Comparison of ENCODE assay signal across 8 cellular contexts in the genomic region with DNA sequence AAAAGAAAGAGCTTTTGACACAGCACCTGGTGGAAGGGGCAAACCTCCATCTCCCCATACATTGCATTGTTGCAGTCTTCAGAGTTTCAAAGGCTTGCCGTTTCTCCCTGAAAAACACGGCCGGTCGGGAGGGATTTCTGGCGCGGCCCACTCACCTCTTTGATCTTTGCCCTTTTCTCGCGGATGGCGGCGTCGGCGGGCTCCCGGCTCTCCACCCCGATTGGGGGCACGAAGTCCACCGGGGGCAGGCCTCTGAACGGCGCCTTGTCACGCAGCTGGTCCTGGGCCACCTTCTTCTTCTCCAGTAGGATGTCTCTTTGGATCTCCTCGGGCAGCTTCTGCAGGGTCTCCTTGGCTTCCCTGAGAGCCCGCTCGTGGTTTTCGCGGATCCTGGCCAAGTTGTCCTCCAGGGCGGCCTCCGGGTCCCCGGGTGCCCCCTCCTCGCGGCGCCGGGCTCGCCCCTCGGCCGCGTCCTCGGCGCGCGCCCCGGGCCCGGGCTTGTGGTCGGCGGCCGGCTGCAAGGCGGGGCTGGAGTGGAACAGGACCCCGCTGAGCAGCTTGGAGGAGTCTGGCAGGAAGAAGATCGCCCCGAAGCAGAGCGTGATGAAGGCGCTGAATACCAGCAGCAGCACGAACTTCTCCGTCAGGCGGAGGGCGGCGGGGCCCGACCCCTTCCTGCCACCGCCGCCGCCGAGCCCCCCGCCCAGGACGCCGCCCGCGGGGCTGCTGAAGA. TPM values are rescaled to one million over a fixed set of nuclear protein-coding genes. Genes with fewer than 3 reads are reported as not detected.
DNase-seq lines count a peak whose midpoint lies in the region; ATAC-seq, FAIRE-seq and TF ChIP-seq lines count a peak whose summit lies in the region.

No MANE protein-coding gene starts in this region.

- peak overlapping the region; percentile 90 to 94 for H3K4me3 ChIP-seq in foreskin fibroblast (ENCODE audit: low read depth in 1 of 2, low read length in 2 of 2)
- H3K4me3 ChIP-seq in pancreas: peak overlapping the region; percentile 90 to 97 (median 95)

- H3K4me1 ChIP-seq in pancreas: peaks cover 11 to 25% (median 18%) of the 10 kb centered on the region in 3 donors

- no peak for TF ChIP-seq CTCF in CD4-positive, alpha-beta T cell (IDR thresholded peaks at IDR 0.05)
- TF ChIP-seq CTCF in foreskin fibroblast (IDR thresholded peaks at IDR 0.05; ENCODE audit: low read depth, low read length) (no peak), pancreas (IDR thresholded peaks at IDR 0.05) (no peak)

- H3K4me3 Mint-ChIP-seq in CD4-positive, alpha-beta T cell: peak overlapping the region; percentile 97
- H3K4me3 Mint-ChIP-seq in activated T-helper 1 cell treated with anti-CD3 and anti-CD28 coated beads, Interleukin-12 subunit alpha, Interleukin-12 subunit beta, Interleukin-2, Interleukin-4 antibody, amounts not matched to agents 30 ng/mL and 10 ng/mL and 1 ng/mL, durations not matched to agents 14 hours and 24 hours and 36 hours: peak overlapping the region; percentile 94

- no peak overlapping the region for H3K27ac ChIP-seq in CD4-positive, alpha-beta T cell (ENCODE audit: low read depth, low read length)
- H3K27ac ChIP-seq in pancreas: peak overlapping the region; percentile 77 to 99 (median 90)

- peak; percentile 9 for ATAC-seq in CD4-positive, alpha-beta T cell (ENCODE audit: poor library complexity)
- ATAC-seq in GM21447 (IDR thresholded peaks at IDR 0.05; ENCODE audit: unreplicated experiment) (peak; percentile 4), pancreas (peak in 2 of 4 donors; percentile 7 to 14), GM21786 (IDR thresholded peaks at IDR 0.05; ENCODE audit: unreplicated experiment) (no peak)

- H3K27me3 Mint-ChIP-seq in CD4-positive, alpha-beta T cell: no peaks in the 10 kb centered on the region
- H3K27me3 Mint-ChIP-seq in activated T-helper 1 cell treated with anti-CD3 and anti-CD28 coated beads, Interleukin-12 subunit alpha, Interleukin-12 subunit beta, Interleukin-2, Interleukin-4 antibody, amounts not matched to agents 30 ng/mL and 10 ng/mL and 1 ng/mL, durations not matched to agents 14 hours and 24 hours and 36 hours (ENCODE audit: insufficient read depth): no peaks in the 10 kb centered on the region

- DNase-seq in CD4-positive, alpha-beta T cell: peak in 9 of 10 experiments; percentile 4 to 40 (median 22)
- DNase-seq in NCI-H1105 (lab: John Stamatoyannopoulos, UW) (peak; percentile 14), foreskin fibroblast (peak in 1 of 2 donors; percentile 48), pancreas (peak; percentile 23 to 75 (median 44)), epidermal melanocyte (ENCODE audit: insufficient read length, low spot score) (no peak)
- peak; percentile 31 for DNase-seq in activated T-helper 1 cell treated with anti-CD3 and anti-CD28 coated beads, Interleukin-12 subunit alpha, Interleukin-12 subunit beta, Interleukin-2, Interleukin-4 antibody, amounts not matched to agents 30 ng/mL and 10 ng/mL and 1 ng/mL, durations not matched to agents 14 hours and 24 hours and 36 hours (ENCODE audit: low spot score)

- H3K36me3 Mint-ChIP-seq in CD4-positive, alpha-beta T cell (ENCODE audit: low read depth): peaks cover 10% of the 10 kb centered on the region
- peaks cover 41% of the 10 kb centered on the region for H3K36me3 Mint-ChIP-seq in activated T-helper 1 cell treated with anti-CD3 and anti-CD28 coated beads, Interleukin-12 subunit alpha, Interleukin-12 subunit beta, Interleukin-2, Interleukin-4 antibody, amounts not matched to agents 30 ng/mL and 10 ng/mL and 1 ng/mL, durations not matched to agents 14 hours and 24 hours and 36 hours (ENCODE audit: low read depth)

- WGBS in pancreas, 2 donors: 0% methylated on average over 39 to 65 of the region's 65 CpGs

- H3K4me1 Mint-ChIP-seq in CD4-positive, alpha-beta T cell (ENCODE audit: low read depth): peaks cover 72% of the 10 kb centered on the region
- peaks cover 73% of the 10 kb centered on the region for H3K4me1 Mint-ChIP-seq in activated T-helper 1 cell treated with anti-CD3 and anti-CD28 coated beads, Interleukin-12 subunit alpha, Interleukin-12 subunit beta, Interleukin-2, Interleukin-4 antibody, amounts not matched to agents 30 ng/mL and 10 ng/mL and 1 ng/mL, durations not matched to agents 14 hours and 24 hours and 36 hours (ENCODE audit: low read depth)

- H3K9me3 Mint-ChIP-seq in CD4-positive, alpha-beta T cell: no peaks in the 10 kb centered on the region
- no peaks in the 10 kb centered on the region for H3K9me3 Mint-ChIP-seq in activated T-helper 1 cell treated with anti-CD3 and anti-CD28 coated beads, Interleukin-12 subunit alpha, Interleukin-12 subunit beta, Interleukin-2, Interleukin-4 antibody, amounts not matched to agents 30 ng/mL and 10 ng/mL and 1 ng/mL, durations not matched to agents 14 hours and 24 hours and 36 hours

- peak overlapping the region; percentile 84 for H3K27ac Mint-ChIP-seq in CD4-positive, alpha-beta T cell
- peak overlapping the region; percentile 69 for H3K27ac Mint-ChIP-seq in activated T-helper 1 cell treated with anti-CD3 and anti-CD28 coated beads, Interleukin-12 subunit alpha, Interleukin-12 subunit beta, Interleukin-2, Interleukin-4 antibody, amounts not matched to agents 30 ng/mL and 10 ng/mL and 1 ng/mL, durations not matched to agents 14 hours and 24 hours and 36 hours

- H3K9me3 ChIP-seq in CD4-positive, alpha-beta T cell (ENCODE audit: control insufficient read depth, low read length): no peaks in the 10 kb centered on the region
- H3K9me3 ChIP-seq in pancreas: no peaks in the 10 kb centered on the region

- POLR2A ChIA-PET in CD4-positive, alpha-beta T cell (lab: Charles Lee): interaction anchor here (1.5 to 2.6 kb wide), 4 partner anchors 13 to 455 kb away, joined by 3 to 26 read pairs (median 12); no protein-coding TSS in a partner anchor

- intact Hi-C loops in CD4-positive, alpha-beta T cell (cut with DNase I, micrococcal nuclease): loop anchor here (2.0 to 10.0 kb wide), 5 partner anchors 16 to 1986 kb away; a partner anchor contains a TSS
- intact Hi-C loops in activated T-helper 1 cell treated with anti-CD3 and anti-CD28 coated beads, Interleukin-12 subunit alpha, Interleukin-12 subunit beta, Interleukin-2, Interleukin-4 antibody, amounts not matched to agents 30 ng/mL and 10 ng/mL and 1 ng/mL, durations not matched to agents 14 hours and 24 hours and 36 hours (cut with micrococcal nuclease): loop anchor here (1.0 to 10.0 kb wide), 4 partner anchors 15 to 1746 kb away; a partner anchor contains a TSS
- intact Hi-C loops in pancreas (cut with DNase I): loop anchor here in 1 of 3 donors (5.0 kb wide), 1 partner anchor 211 kb away; no protein-coding TSS in a partner anchor

- H3K36me3 ChIP-seq in pancreas: no peaks in the 10 kb centered on the region

- CTCF ChIA-PET in CD4-positive, alpha-beta T cell (lab: Charles Lee): interaction anchor here (0.9 kb wide), 1 partner anchor 15 kb away, joined by 3 read pairs; no protein-coding TSS in a partner anchor

- no peak for FAIRE-seq in pancreas (lab: Jason Lieb, UNC)

- H3K27me3 ChIP-seq in CD4-positive, alpha-beta T cell (ENCODE audit: control insufficient read depth, insufficient read depth, low read length): no peaks in the 10 kb centered on the region
- no peaks in the 10 kb centered on the region for H3K27me3 ChIP-seq in pancreas

RNA-seq across cellular contexts. Expression of a gene that starts 1.1 kb away (rescaled TPM):
- 1 to 10 TPM; 4.5 to 4.9 TPM for total RNA-seq in CD4-positive, alpha-beta T cell
- total RNA-seq in activated T-helper 1 cell treated with anti-CD3 and anti-CD28 coated beads, Interleukin-12 subunit alpha, Interleukin-12 subunit beta, Interleukin-2, Interleukin-4 antibody, amounts not matched to agents 30 ng/mL and 10 ng/mL and 1 ng/mL, durations not matched to agents 14 hours and 24 hours and 36 hours: 50.1 and 52.4 TPM in 2 replicates
- 10 to 100 TPM; 19.1 to 86.1 (median 35.7) TPM for total RNA-seq in pancreas
- 10 to 100 TPM; 11.7 to 27.7 TPM for polyA plus RNA-seq in pancreas
